In the genomic region with DNA sequence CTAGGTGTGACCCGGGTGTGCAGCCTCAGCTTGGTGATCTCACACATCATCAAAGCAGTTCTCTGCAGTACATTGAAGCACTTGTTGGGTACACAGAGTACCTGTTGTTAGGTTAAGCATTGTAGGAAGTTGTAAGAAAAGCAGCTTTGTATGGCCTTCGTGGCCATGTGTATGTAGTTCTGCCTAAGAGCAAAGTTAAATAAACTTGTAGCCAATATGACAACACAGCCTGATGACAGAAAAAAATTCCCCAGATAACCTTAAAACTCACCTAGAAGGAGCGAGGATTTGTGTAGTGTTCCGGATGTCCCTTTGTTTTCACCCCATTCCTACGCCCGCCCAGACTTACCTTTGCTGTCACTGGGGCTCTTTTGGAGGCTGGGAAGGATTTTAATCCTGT, we compare ENCODE assay signal across 16 cellular contexts. TPM values are rescaled to one million over a fixed set of nuclear protein-coding genes. Genes with fewer than 3 reads are reported as not detected.
DNase-seq lines count a peak whose midpoint lies in the region; ATAC-seq and TF ChIP-seq lines count a peak whose summit lies in the region.
"Had no signal": no experiment of that assay in that cellular context is flagged by ENCODE, and none has a peak within 500 bp of the region (broad histone marks: within the 10 kb centered on the region; RNA-seq: fewer than 3 reads in every experiment).

No MANE protein-coding gene starts in this region.

- H3K36me3 ChIP-seq in HEK293 (ENCODE audit: control insufficient read depth in 2 of 2, insufficient read depth in 1 of 2, low read length in 2 of 2) (no peaks in the 10 kb centered on the region), mucosa of descending colon (ENCODE audit: low read depth) (no peaks in the 10 kb centered on the region), thymus (ENCODE audit: control insufficient read depth, insufficient read depth) (no peaks in the 10 kb centered on the region), lower lobe of right lung (no peaks in the 10 kb centered on the region)

- intact Hi-C loops in activated naive CD4-positive, alpha-beta T cell treated with anti-CD3 and anti-CD28 coated beads for 36 hours (cut with micrococcal nuclease), result no loop called here
- intact Hi-C loops in mucosa of descending colon (cut with DNase I, micrococcal nuclease), result no loop called here
- intact Hi-C loops in lower lobe of right lung (cut with DNase I), result no loop called here

- CTCF ChIA-PET in activated naive CD4-positive, alpha-beta T cell treated with anti-CD3 and anti-CD28 coated beads for 36 hours (lab: Charles Lee), result interaction anchor here (0.7 kb wide), 1 partner anchor 83 kb away, joined by 3 read pairs; no protein-coding TSS in a partner anchor
- CTCF ChIA-PET in HEK293 (lab: Yijun Ruan, JAX), result interaction anchor here (0.6 to 1.3 kb wide), 4 partner anchors 18 to 225 kb away, joined by 3 to 4 read pairs (median 3); no protein-coding TSS in a partner anchor

- no peak overlapping the region for H3K27ac Mint-ChIP-seq in activated naive CD4-positive, alpha-beta T cell treated with anti-CD3 and anti-CD28 coated beads for 36 hours
- no peak overlapping the region for H3K27ac Mint-ChIP-seq in activated naive CD4-positive, alpha-beta T cell treated with anti-CD3 and anti-CD28 coated beads, Interleukin-2, amount 50 U/mL, for 72 hours
- H3K27ac Mint-ChIP-seq in glutamatergic neuron (ENCODE audit: unreplicated experiment), result no peak overlapping the region
- H3K27ac Mint-ChIP-seq: B cell, GM23338, HFFc6 had no signal

- no peak for ATAC-seq in activated naive CD4-positive, alpha-beta T cell treated with anti-CD3 and anti-CD28 coated beads, Interleukin-2, amount 50 U/mL, for 72 hours
- peak; percentile 86 for ATAC-seq in mucosa of descending colon
- ATAC-seq in lower lobe of right lung, result no peak
- ATAC-seq: GM23338, K562 had no signal

- no peak for TF ChIP-seq CTCF in HEK293 (tag by site-specific recombination; IDR thresholded peaks at IDR 0.05)
- no peak for TF ChIP-seq CTCF in mucosa of descending colon (IDR thresholded peaks at IDR 0.05)
- no peak for TF ChIP-seq CTCF in lower lobe of right lung (IDR thresholded peaks at IDR 0.05)
- no peak for TF ChIP-seq CTCF in glutamatergic neuron (IDR thresholded peaks at IDR 0.05; ENCODE audit: partially characterized antibody, unreplicated experiment)

- H3K4me3 ChIP-seq in HEK293 (ENCODE audit: low read depth, low read length) (no peak overlapping the region), mucosa of descending colon (no peak overlapping the region), thymus (ENCODE audit: low read length) (no peak overlapping the region), lower lobe of right lung (no peak overlapping the region)
- H3K4me3 ChIP-seq: BLaER1 treated with 17β-estradiol and CSF1 and Interleukin-3, amounts not matched to agents 10 nM and 100 nM; GM23338; K562 had no signal

- DNase-seq in activated naive CD4-positive, alpha-beta T cell treated with anti-CD3 and anti-CD28 coated beads for 36 hours, result peak; percentile 11
- no peak for DNase-seq in activated naive CD4-positive, alpha-beta T cell treated with anti-CD3 and anti-CD28 coated beads, Interleukin-2, amount 50 U/mL, for 72 hours (ENCODE audit: low spot score in 2 of 2)
- DNase-seq in mucosa of descending colon, result no peak
- DNase-seq in lower lobe of right lung, result no peak
- DNase-seq in glutamatergic neuron, result no peak
- DNase-seq: HCEC 1CT, HFFc6, IMR-90 had no signal

- POLR2A ChIA-PET in HEK293 (lab: Yijun Ruan, JAX), result no interaction called here

- no peak overlapping the region for H3K27ac ChIP-seq in HEK293 (ENCODE audit: extremely low read depth, low read depth, low read length)
- H3K27ac ChIP-seq in thymus (ENCODE audit: low read depth), result peak overlapping the region; percentile 33
- no peak overlapping the region for H3K27ac ChIP-seq in lower lobe of right lung
- H3K27ac ChIP-seq: BLaER1 treated with 17β-estradiol and CSF1 and Interleukin-3, amounts not matched to agents 10 nM and 100 nM; HL-60 had no signal

- H3K9me3 ChIP-seq in HEK293 (ENCODE audit: control insufficient read depth, insufficient read depth, low read depth, low read length) (no peaks in the 10 kb centered on the region), mucosa of descending colon (peaks cover 12% of the 10 kb centered on the region), thymus (ENCODE audit: control insufficient read depth) (no peaks in the 10 kb centered on the region), lower lobe of right lung (peaks cover 3% of the 10 kb centered on the region)

- H3K4me1 ChIP-seq in HEK293 (ENCODE audit: control insufficient read depth, insufficient read depth, low read length) (0 out of 2 replicates have a peak, but pooled peaks cover 2% of the 10 kb centered on the region), mucosa of descending colon (ENCODE audit: low read depth) (no peaks in the 10 kb centered on the region), thymus (ENCODE audit: control insufficient read depth, insufficient read depth, low read length) (no peaks in the 10 kb centered on the region), lower lobe of right lung (no peaks in the 10 kb centered on the region)

- peaks cover 5% of the 10 kb centered on the region for H3K36me3 Mint-ChIP-seq in activated naive CD4-positive, alpha-beta T cell treated with anti-CD3 and anti-CD28 coated beads for 36 hours (ENCODE audit: low read depth)
- peaks cover 12 to 14% of the 10 kb centered on the region in 2 donors for H3K36me3 Mint-ChIP-seq in activated naive CD4-positive, alpha-beta T cell treated with anti-CD3 and anti-CD28 coated beads, Interleukin-2, amount 50 U/mL, for 72 hours
- H3K36me3 Mint-ChIP-seq in glutamatergic neuron (ENCODE audit: unreplicated experiment), result peaks cover 14% of the 10 kb centered on the region

- H3K27me3 ChIP-seq in thymus (ENCODE audit: control insufficient read depth, insufficient read depth) (no peaks in the 10 kb centered on the region), lower lobe of right lung (ENCODE audit: low read depth) (no peaks in the 10 kb centered on the region)
- H3K27me3 ChIP-seq: BLaER1 treated with 17β-estradiol and CSF1 and Interleukin-3, amounts not matched to agents 10 nM and 100 nM had no signal

- H3K27me3 Mint-ChIP-seq in activated naive CD4-positive, alpha-beta T cell treated with anti-CD3 and anti-CD28 coated beads for 36 hours (ENCODE audit: low read depth), result no peaks in the 10 kb centered on the region
- peaks cover 9% of the 10 kb centered on the region for H3K27me3 Mint-ChIP-seq in glutamatergic neuron (ENCODE audit: unreplicated experiment)
- H3K27me3 Mint-ChIP-seq: CD4-positive, alpha-beta memory T cell had no signal

- H3K4me1 Mint-ChIP-seq in activated naive CD4-positive, alpha-beta T cell treated with anti-CD3 and anti-CD28 coated beads for 36 hours (ENCODE audit: low read depth), result peaks cover 39% of the 10 kb centered on the region
- H3K4me1 Mint-ChIP-seq in glutamatergic neuron (ENCODE audit: low read depth, unreplicated experiment), result peaks cover 16% of the 10 kb centered on the region
- H3K4me1 Mint-ChIP-seq: GM23338 had no signal

- WGBS in thymus, result 92% methylated on average over 6 of the region's 6 CpGs

- H3K4me3 Mint-ChIP-seq in activated naive CD4-positive, alpha-beta T cell treated with anti-CD3 and anti-CD28 coated beads for 36 hours, result no peak overlapping the region
- H3K4me3 Mint-ChIP-seq in glutamatergic neuron (ENCODE audit: unreplicated experiment), result no peak overlapping the region
- H3K4me3 Mint-ChIP-seq: B cell, GM23338, HFFc6 had no signal

- peaks cover 15% of the 10 kb centered on the region for H3K9me3 Mint-ChIP-seq in activated naive CD4-positive, alpha-beta T cell treated with anti-CD3 and anti-CD28 coated beads for 36 hours
- peaks cover 9 to 11% of the 10 kb centered on the region in 2 donors for H3K9me3 Mint-ChIP-seq in activated naive CD4-positive, alpha-beta T cell treated with anti-CD3 and anti-CD28 coated beads, Interleukin-2, amount 50 U/mL, for 72 hours
- H3K9me3 Mint-ChIP-seq in glutamatergic neuron (ENCODE audit: unreplicated experiment), result peaks cover 10% of the 10 kb centered on the region

TF ChIP-seq in HEK293, 187 proteins besides CTCF, POLR2A, EP300 and RAD21 (continues in another document):
- no peak for TF ChIP-seq ZFP37 (tag by site-specific recombination; IDR thresholded peaks at IDR 0.05)
- TF ChIP-seq, protein P1, sequence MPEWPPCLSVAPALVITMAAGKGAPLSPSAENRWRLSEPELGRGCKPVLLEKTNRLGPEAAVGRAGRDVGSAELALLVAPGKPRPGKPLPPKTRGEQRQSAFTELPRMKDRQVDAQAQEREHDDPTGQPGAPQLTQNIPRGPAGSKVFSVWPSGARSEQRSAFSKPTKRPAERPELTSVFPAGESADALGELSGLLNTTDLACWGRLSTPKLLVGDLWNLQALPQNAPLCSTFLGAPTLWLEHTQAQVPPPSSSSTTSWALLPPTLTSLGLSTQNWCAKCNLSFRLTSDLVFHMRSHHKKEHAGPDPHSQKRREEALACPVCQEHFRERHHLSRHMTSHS (tag by site-specific recombination; IDR thresholded peaks at IDR 0.05), result no peak
- no peak for TF ChIP-seq ZNF629 (tag by site-specific recombination; IDR thresholded peaks at IDR 0.05)
- TF ChIP-seq ZNF560 (tag by site-specific recombination; IDR thresholded peaks at IDR 0.05; ENCODE audit: borderline replicate concordance), result no peak
- TF ChIP-seq, protein P2, sequence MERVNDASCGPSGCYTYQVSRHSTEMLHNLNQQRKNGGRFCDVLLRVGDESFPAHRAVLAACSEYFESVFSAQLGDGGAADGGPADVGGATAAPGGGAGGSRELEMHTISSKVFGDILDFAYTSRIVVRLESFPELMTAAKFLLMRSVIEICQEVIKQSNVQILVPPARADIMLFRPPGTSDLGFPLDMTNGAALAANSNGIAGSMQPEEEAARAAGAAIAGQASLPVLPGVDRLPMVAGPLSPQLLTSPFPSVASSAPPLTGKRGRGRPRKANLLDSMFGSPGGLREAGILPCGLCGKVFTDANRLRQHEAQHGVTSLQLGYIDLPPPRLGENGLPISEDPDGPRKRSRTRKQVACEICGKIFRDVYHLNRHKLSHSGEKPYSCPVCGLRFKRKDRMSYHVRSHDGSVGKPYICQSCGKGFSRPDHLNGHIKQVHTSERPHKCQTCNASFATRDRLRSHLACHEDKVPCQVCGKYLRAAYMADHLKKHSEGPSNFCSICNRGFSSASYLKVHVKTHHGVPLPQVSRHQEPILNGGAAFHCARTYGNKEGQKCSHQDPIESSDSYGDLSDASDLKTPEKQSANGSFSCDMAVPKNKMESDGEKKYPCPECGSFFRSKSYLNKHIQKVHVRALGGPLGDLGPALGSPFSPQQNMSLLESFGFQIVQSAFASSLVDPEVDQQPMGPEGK (tag by site-specific recombination; IDR thresholded peaks at IDR 0.05), result no peak
- TF ChIP-seq BCL11B (tag by site-specific recombination; IDR thresholded peaks at IDR 0.05; ENCODE audit: low read depth), result no peak
- peak; percentile 93 for TF ChIP-seq SCRT2 (tag by site-specific recombination; IDR thresholded peaks at IDR 0.05)

RNA-seq across cellular contexts. Expression of a gene that starts 48.0 kb away (rescaled TPM):
- 1 to 10 TPM; 4.8 to 5.0 TPM for total RNA-seq in activated naive CD4-positive, alpha-beta T cell treated with anti-CD3 and anti-CD28 coated beads for 36 hours
- 10 to 100 TPM in 1 of 2 donors, 1 to 10 TPM in 1; 3.1 to 12.4 TPM for total RNA-seq in activated naive CD4-positive, alpha-beta T cell treated with anti-CD3 and anti-CD28 coated beads, Interleukin-2, amount 50 U/mL, for 72 hours
- total RNA-seq in mucosa of descending colon (10 to 100 TPM in 1 of 3 donors, 1 to 10 TPM in 2; 4.8 to 11.3 (median 8.9) TPM), lower lobe of right lung (13.6 TPM), glutamatergic neuron (ENCODE audit: unreplicated experiment) (9.1 TPM)
- 4.4 TPM for polyA plus RNA-seq in thymus
